Comparison of ENCODE assay signal across 1 cellular context in the genomic region with DNA sequence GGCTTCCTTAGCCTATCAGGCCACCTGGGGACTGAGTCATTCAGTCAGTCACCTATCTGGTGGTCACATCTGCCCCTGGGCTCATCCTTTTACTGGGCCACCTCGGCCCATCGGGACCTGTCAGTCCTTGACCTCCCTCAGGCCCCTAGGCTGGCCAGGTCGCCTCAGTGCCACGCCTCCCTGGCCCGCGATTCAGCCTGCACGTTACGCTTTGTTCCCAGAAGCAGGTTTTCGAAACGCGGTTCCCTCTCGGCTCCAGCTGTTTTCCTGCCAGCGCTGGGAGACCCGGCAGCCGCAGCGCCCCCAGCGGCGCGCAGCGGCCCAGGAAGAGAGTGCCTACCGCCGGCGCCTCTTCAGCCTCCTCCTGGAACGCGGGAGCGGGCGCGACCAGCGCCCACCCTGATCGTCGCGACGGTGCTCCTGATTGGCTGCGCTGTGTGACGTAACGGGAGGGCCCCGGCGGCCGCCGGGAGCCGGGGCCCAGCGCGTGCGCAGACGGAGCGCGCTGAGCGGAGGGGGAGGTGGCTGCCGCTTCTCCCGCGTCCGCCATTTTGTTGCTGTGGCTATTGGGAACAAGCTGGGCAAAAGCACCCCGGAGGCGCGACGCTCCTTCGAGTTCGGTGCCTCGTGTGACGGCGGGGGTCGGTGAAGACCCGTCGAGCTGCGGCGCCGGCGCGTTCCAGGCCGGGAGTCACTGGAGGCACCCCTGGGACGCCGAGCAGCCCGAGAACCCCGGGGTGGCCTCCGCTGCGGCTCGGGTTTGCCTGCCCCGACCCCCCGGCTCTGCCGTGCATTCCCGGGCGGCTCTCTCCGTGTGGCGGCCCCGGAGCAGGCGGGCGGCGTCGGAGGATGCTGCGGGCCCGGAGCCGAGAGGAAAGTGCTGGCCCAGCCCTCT.
TF ChIP-seq lines count a peak whose summit lies in the region.

A gene with protein sequence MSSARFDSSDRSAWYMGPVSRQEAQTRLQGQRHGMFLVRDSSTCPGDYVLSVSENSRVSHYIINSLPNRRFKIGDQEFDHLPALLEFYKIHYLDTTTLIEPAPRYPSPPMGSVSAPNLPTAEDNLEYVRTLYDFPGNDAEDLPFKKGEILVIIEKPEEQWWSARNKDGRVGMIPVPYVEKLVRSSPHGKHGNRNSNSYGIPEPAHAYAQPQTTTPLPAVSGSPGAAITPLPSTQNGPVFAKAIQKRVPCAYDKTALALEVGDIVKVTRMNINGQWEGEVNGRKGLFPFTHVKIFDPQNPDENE (plus strand): TSS at position 492 of the 895 bp plus-strand sequence. CDS start 528 bp downstream, outside the sequence.

TF ChIP-seq in K562, 482 proteins besides CTCF, POLR2A, EP300 and RAD21 (continued from another document and continues in another):
- TF ChIP-seq, protein P1, sequence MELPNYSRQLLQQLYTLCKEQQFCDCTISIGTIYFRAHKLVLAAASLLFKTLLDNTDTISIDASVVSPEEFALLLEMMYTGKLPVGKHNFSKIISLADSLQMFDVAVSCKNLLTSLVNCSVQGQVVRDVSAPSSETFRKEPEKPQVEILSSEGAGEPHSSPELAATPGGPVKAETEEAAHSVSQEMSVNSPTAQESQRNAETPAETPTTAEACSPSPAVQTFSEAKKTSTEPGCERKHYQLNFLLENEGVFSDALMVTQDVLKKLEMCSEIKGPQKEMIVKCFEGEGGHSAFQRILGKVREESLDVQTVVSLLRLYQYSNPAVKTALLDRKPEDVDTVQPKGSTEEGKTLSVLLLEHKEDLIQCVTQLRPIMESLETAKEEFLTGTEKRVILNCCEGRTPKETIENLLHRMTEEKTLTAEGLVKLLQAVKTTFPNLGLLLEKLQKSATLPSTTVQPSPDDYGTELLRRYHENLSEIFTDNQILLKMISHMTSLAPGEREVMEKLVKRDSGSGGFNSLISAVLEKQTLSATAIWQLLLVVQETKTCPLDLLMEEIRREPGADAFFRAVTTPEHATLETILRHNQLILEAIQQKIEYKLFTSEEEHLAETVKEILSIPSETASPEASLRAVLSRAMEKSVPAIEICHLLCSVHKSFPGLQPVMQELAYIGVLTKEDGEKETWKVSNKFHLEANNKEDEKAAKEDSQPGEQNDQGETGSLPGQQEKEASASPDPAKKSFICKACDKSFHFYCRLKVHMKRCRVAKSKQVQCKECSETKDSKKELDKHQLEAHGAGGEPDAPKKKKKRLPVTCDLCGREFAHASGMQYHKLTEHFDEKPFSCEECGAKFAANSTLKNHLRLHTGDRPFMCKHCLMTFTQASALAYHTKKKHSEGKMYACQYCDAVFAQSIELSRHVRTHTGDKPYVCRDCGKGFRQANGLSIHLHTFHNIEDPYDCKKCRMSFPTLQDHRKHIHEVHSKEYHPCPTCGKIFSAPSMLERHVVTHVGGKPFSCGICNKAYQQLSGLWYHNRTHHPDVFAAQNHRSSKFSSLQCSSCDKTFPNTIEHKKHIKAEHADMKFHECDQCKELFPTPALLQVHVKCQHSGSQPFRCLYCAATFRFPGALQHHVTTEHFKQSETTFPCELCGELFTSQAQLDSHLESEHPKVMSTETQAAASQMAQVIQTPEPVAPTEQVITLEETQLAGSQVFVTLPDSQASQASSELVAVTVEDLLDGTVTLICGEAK (IDR thresholded peaks at IDR 0.05): no peak
- TF ChIP-seq, protein P1 (CRISPR knock-in tag; IDR thresholded peaks at IDR 0.05): no peak
- TF ChIP-seq KDM2B (CRISPR knock-in tag; IDR thresholded peaks at IDR 0.05): no peak
- no peak for TF ChIP-seq DEAF1 (CRISPR knock-in tag; IDR thresholded peaks at IDR 0.05)
- no peak for TF ChIP-seq TCF3 (CRISPR knock-in tag; IDR thresholded peaks at IDR 0.05)
- TF ChIP-seq ETV5 (CRISPR knock-in tag; IDR thresholded peaks at IDR 0.05; ENCODE audit: low read depth): no peak
- TF ChIP-seq ZNF695 (CRISPR knock-in tag; IDR thresholded peaks at IDR 0.05): no peak
- no peak for TF ChIP-seq BRD9 (IDR thresholded peaks at IDR 0.05; ENCODE audit: low read depth, partially characterized antibody)
- TF ChIP-seq HMGN3 (IDR thresholded peaks at IDR 0.05; ENCODE audit: borderline replicate concordance, extremely low read depth, insufficient read length, low read depth, low read length): no peak
- no peak for TF ChIP-seq SLC30A9 (CRISPR knock-in tag; IDR thresholded peaks at IDR 0.05)
- peak; percentile 73; the same call in 1 of the 2 replicates for TF ChIP-seq PTBP1 (IDR thresholded peaks at IDR 0.05; ENCODE audit: low read depth, low read length)
- TF ChIP-seq ZC3H4 (CRISPR knock-in tag; IDR thresholded peaks at IDR 0.05; ENCODE audit: borderline replicate concordance): no peak
- no peak for TF ChIP-seq PRPF4 (IDR thresholded peaks at IDR 0.05; ENCODE audit: insufficient read depth, low read depth, low read length, poor library complexity, severe bottlenecking)
- TF ChIP-seq ZNF347 (CRISPR knock-in tag; IDR thresholded peaks at IDR 0.05; ENCODE audit: low read depth): no peak
- TF ChIP-seq HNRNPL (IDR thresholded peaks at IDR 0.05; ENCODE audit: low read depth, low read length): peak; percentile 100
- no peak for TF ChIP-seq HOXB6 (CRISPR knock-in tag; IDR thresholded peaks at IDR 0.05; ENCODE audit: borderline replicate concordance)
- TF ChIP-seq, protein P2, sequence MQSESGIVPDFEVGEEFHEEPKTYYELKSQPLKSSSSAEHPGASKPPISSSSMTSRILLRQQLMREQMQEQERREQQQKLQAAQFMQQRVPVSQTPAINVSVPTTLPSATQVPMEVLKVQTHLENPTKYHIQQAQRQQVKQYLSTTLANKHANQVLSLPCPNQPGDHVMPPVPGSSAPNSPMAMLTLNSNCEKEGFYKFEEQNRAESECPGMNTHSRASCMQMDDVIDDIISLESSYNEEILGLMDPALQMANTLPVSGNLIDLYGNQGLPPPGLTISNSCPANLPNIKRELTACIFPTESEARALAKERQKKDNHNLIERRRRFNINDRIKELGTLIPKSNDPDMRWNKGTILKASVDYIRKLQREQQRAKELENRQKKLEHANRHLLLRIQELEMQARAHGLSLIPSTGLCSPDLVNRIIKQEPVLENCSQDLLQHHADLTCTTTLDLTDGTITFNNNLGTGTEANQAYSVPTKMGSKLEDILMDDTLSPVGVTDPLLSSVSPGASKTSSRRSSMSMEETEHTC (IDR thresholded peaks at IDR 0.05): no peak
- peak; percentile 98 for TF ChIP-seq BRD4 (IDR thresholded peaks at IDR 0.05)
- TF ChIP-seq, protein P3, sequence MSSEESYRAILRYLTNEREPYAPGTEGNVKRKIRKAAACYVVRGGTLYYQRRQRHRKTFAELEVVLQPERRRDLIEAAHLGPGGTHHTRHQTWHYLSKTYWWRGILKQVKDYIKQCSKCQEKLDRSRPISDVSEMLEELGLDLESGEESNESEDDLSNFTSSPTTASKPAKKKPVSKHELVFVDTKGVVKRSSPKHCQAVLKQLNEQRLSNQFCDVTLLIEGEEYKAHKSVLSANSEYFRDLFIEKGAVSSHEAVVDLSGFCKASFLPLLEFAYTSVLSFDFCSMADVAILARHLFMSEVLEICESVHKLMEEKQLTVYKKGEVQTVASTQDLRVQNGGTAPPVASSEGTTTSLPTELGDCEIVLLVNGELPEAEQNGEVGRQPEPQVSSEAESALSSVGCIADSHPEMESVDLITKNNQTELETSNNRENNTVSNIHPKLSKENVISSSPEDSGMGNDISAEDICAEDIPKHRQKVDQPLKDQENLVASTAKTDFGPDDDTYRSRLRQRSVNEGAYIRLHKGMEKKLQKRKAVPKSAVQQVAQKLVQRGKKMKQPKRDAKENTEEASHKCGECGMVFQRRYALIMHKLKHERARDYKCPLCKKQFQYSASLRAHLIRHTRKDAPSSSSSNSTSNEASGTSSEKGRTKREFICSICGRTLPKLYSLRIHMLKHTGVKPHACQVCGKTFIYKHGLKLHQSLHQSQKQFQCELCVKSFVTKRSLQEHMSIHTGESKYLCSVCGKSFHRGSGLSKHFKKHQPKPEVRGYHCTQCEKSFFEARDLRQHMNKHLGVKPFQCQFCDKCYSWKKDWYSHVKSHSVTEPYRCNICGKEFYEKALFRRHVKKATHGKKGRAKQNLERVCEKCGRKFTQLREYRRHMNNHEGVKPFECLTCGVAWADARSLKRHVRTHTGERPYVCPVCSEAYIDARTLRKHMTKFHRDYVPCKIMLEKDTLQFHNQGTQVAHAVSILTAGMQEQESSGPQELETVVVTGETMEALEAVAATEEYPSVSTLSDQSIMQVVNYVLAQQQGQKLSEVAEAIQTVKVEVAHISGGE (CRISPR knock-in tag; IDR thresholded peaks at IDR 0.05): no peak
- TF ChIP-seq, protein P4, sequence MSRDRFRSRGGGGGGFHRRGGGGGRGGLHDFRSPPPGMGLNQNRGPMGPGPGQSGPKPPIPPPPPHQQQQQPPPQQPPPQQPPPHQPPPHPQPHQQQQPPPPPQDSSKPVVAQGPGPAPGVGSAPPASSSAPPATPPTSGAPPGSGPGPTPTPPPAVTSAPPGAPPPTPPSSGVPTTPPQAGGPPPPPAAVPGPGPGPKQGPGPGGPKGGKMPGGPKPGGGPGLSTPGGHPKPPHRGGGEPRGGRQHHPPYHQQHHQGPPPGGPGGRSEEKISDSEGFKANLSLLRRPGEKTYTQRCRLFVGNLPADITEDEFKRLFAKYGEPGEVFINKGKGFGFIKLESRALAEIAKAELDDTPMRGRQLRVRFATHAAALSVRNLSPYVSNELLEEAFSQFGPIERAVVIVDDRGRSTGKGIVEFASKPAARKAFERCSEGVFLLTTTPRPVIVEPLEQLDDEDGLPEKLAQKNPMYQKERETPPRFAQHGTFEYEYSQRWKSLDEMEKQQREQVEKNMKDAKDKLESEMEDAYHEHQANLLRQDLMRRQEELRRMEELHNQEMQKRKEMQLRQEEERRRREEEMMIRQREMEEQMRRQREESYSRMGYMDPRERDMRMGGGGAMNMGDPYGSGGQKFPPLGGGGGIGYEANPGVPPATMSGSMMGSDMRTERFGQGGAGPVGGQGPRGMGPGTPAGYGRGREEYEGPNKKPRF (IDR thresholded peaks at IDR 0.05; ENCODE audit: low read depth, low read length): no peak
- no peak for TF ChIP-seq SRF (CRISPR knock-in tag; IDR thresholded peaks at IDR 0.05)
- TF ChIP-seq, protein P5, sequence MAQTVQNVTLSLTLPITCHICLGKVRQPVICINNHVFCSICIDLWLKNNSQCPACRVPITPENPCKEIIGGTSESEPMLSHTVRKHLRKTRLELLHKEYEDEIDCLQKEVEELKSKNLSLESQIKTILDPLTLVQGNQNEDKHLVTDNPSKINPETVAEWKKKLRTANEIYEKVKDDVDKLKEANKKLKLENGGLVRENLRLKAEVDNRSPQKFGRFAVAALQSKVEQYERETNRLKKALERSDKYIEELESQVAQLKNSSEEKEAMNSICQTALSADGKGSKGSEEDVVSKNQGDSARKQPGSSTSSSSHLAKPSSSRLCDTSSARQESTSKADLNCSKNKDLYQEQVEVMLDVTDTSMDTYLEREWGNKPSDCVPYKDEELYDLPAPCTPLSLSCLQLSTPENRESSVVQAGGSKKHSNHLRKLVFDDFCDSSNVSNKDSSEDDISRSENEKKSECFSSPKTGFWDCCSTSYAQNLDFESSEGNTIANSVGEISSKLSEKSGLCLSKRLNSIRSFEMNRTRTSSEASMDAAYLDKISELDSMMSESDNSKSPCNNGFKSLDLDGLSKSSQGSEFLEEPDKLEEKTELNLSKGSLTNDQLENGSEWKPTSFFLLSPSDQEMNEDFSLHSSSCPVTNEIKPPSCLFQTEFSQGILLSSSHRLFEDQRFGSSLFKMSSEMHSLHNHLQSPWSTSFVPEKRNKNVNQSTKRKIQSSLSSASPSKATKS (CRISPR knock-in tag; IDR thresholded peaks at IDR 0.05): no peak
- TF ChIP-seq ZNF785 (CRISPR knock-in tag; IDR thresholded peaks at IDR 0.05): no peak
- TF ChIP-seq DNMT1 (IDR thresholded peaks at IDR 0.05): no peak
- TF ChIP-seq BRCA1 (IDR thresholded peaks at IDR 0.05): no peak
- no peak for TF ChIP-seq BRCA1 (CRISPR knock-in tag; IDR thresholded peaks at IDR 0.05)
- TF ChIP-seq CREB5 (CRISPR knock-in tag; IDR thresholded peaks at IDR 0.05): no peak
- no peak for TF ChIP-seq CAMTA2 (CRISPR knock-in tag; conservative IDR thresholded peaks at IDR 0.05)
- no peak for TF ChIP-seq CCAR2 (IDR thresholded peaks at IDR 0.05; ENCODE audit: low read depth, low read length)
- peak; percentile 99 for TF ChIP-seq FUS (optimal IDR thresholded peaks at IDR 0.05; ENCODE audit: low read depth, low read length)
